ENCODE assay signal across 25 cellular contexts in genomic region chr6:144909753-144910280, GRCh38.
DNase-seq lines count a peak whose midpoint lies in the region; ATAC-seq and TF ChIP-seq lines count a peak whose summit lies in the region.
"Had no signal": no experiment of that assay in that cellular context is flagged by ENCODE, and none has a peak within 500 bp of the region (broad histone marks: within the 10 kb centered on the region; RNA-seq: fewer than 3 reads in every experiment).

No MANE protein-coding gene starts in this region.

- H3K4me3 Mint-ChIP-seq in endothelial cell (ENCODE audit: unreplicated experiment) = no peak overlapping the region
- H3K4me3 Mint-ChIP-seq: CD4-positive, alpha-beta memory T cell; HFFc6 had no signal

- no TSS peak for BruUV-seq in mammary epithelial cell (replicated peaks; lab: Mats Ljungman, UMichigan)

- H3K36me3 ChIP-seq in mammary epithelial cell (ENCODE audit: insufficient read depth, low read length) (no peaks in the 10 kb centered on the region), breast epithelium (no peaks in the 10 kb centered on the region)
- H3K36me3 ChIP-seq: BLaER1, SJCRH30 had no signal

- H3K9ac ChIP-seq in mammary epithelial cell (ENCODE audit: insufficient read depth, low read length) = no peak overlapping the region
- H3K9ac ChIP-seq: BLaER1 had no signal

- no peaks in the 10 kb centered on the region for H3K36me3 Mint-ChIP-seq in endothelial cell (ENCODE audit: low read depth, unreplicated experiment)
- H3K36me3 Mint-ChIP-seq: CD4-positive, alpha-beta memory T cell had no signal

- H3K27ac ChIP-seq in mammary epithelial cell (ENCODE audit: insufficient read depth, low read depth, low read length) (no peak overlapping the region), breast epithelium (no peak overlapping the region), foreskin keratinocyte (no peak overlapping the region)
- H3K27ac ChIP-seq: 22Rv1, BLaER1, SJCRH30 had no signal

- H3K27me3 Mint-ChIP-seq in endothelial cell (ENCODE audit: unreplicated experiment) = peaks cover 2% of the 10 kb centered on the region

- H3K27me3 ChIP-seq in mammary epithelial cell (ENCODE audit: insufficient read depth, low read length) (no peaks in the 10 kb centered on the region), breast epithelium (no peaks in the 10 kb centered on the region), foreskin keratinocyte (no peaks in the 10 kb centered on the region)
- H3K27me3 ChIP-seq: BLaER1, SJCRH30 had no signal

- intact Hi-C loops in mammary epithelial cell (cut with micrococcal nuclease) (no loop called here), breast epithelium (cut with DNase I; ENCODE audit: low total_unique reads) (no loop called here)

- dilution Hi-C loops in mammary epithelial cell (cut with HindIII; ENCODE audit: low sequenced_read_pairs) = no loop called here

- TF ChIP-seq POLR2A in breast epithelium (IDR thresholded peaks at IDR 0.05) = no peak

- H3K79me2 ChIP-seq in mammary epithelial cell (ENCODE audit: insufficient read depth, low read length) = no peaks in the 10 kb centered on the region

- WGBS in mammary epithelial cell (ENCODE audit: low coverage, missing lambda C conversion rate) = 94% methylated on average over 3 of the region's 3 CpGs

- CTCF ChIA-PET in mammary epithelial cell (lab: Charles Lee; ENCODE audit: low non-redundant PET) = no interaction called here

- no peaks in the 10 kb centered on the region for H3K4me1 ChIP-seq in mammary epithelial cell (ENCODE audit: insufficient read depth, low read length)
- H3K4me1 ChIP-seq in breast epithelium = no peaks in the 10 kb centered on the region
- H3K4me1 ChIP-seq in foreskin keratinocyte = no peaks in the 10 kb centered on the region
- H3K4me1 ChIP-seq: Caco-2, SJCRH30 had no signal

- ATAC-seq in foreskin keratinocyte (peak; percentile 35), GM18858 (IDR thresholded peaks at IDR 0.05; ENCODE audit: unreplicated experiment) (no peak)

- DNase-seq in mammary epithelial cell (peak; percentile 19), breast epithelium (ENCODE audit: low spot score in 2 of 2) (no peak), amniotic epithelial cell (ENCODE audit: low read depth) (peak; percentile 44), foreskin keratinocyte (peak; percentile 15 to 51), DMS53 (lab: John Stamatoyannopoulos, UW) (no peak), endothelial cell (ENCODE audit: low spot score) (no peak), GM20000 (ENCODE audit: low spot score) (no peak)
- DNase-seq: ACHN; Caco-2; CD4-positive, alpha-beta memory T cell; DMS 273 treated with DMSO at 0.1 percent for 48 hours; DND-41; GDM1; HFFc6; KG1; MV-4-11; NCI-H1105 treated with DMSO at 0.1 percent for 48 hours; NCI-H2081; NCI-H2171 treated with DMSO at 0.1 percent for 48 hours; NCI-H524 treated with DMSO at 0.1 percent for 48 hours; NCI-H82; SJCRH30 had no signal

- TF ChIP-seq CTCF in mammary epithelial cell (conservative IDR thresholded peaks at IDR 0.05 in 1 of 2, IDR thresholded peaks at IDR 0.05 in 1 of 2; ENCODE audit: extremely low read depth in 1 of 2, insufficient read depth in 1 of 2, low read depth in 1 of 2, low read length in 2 of 2) = no peak
- no peak for TF ChIP-seq CTCF in breast epithelium (IDR thresholded peaks at IDR 0.05)
- no peak for TF ChIP-seq CTCF in foreskin keratinocyte (conservative IDR thresholded peaks at IDR 0.05)
- no peak for TF ChIP-seq CTCF in endothelial cell (IDR thresholded peaks at IDR 0.05; ENCODE audit: unreplicated experiment)
- no peak for TF ChIP-seq CTCF in GM20000 (IDR thresholded peaks at IDR 0.05; ENCODE audit: extremely low read depth, missing control alignments)

- H3K4me3 ChIP-seq in mammary epithelial cell (replicated peaks in 1 of 3; ENCODE audit: insufficient read depth in 1 of 3, low read depth in 2 of 3, low read length in 3 of 3) (no peak overlapping the region), breast epithelium (no peak overlapping the region)
- H3K4me3 ChIP-seq: BLaER1, SJCRH30 had no signal

- no peak overlapping the region for H2AFZ ChIP-seq in mammary epithelial cell (ENCODE audit: low read depth, low read length)

- H3K27ac Mint-ChIP-seq in endothelial cell (ENCODE audit: unreplicated experiment) = no peak overlapping the region
- H3K27ac Mint-ChIP-seq: CD4-positive, alpha-beta memory T cell; HFFc6 had no signal

- no peaks in the 10 kb centered on the region for H3K4me1 Mint-ChIP-seq in endothelial cell (ENCODE audit: unreplicated experiment)

- in situ Hi-C loops in mammary epithelial cell (cut with MboI; ENCODE audit: low sequenced_read_pairs in 2 of 2) = no loop called here

- H3K9me3 ChIP-seq in mammary epithelial cell (replicated peaks; ENCODE audit: insufficient read depth, low read length) (no peaks in the 10 kb centered on the region), breast epithelium (no peaks in the 10 kb centered on the region)
- H3K9me3 ChIP-seq: BLaER1, Caco-2, SJCRH30 had no signal

- H4K20me1 ChIP-seq in mammary epithelial cell (ENCODE audit: insufficient read depth, low read length) = no peaks in the 10 kb centered on the region
- H4K20me1 ChIP-seq: BLaER1 had no signal

- H3K9me3 Mint-ChIP-seq in endothelial cell (ENCODE audit: unreplicated experiment) = no peaks in the 10 kb centered on the region
- H3K9me3 Mint-ChIP-seq: HFFc6 had no signal

- no peak overlapping the region for H3K4me2 ChIP-seq in mammary epithelial cell (ENCODE audit: insufficient read depth, low read depth, low read length)
- H3K4me2 ChIP-seq: BLaER1 had no signal

Comparison
In these comparisons a context has a peak if more than half of its experiments do, and no peak if none do; other contexts are left out.
1. DNase-seq: peak in mammary epithelial cell (single experiment), amniotic epithelial cell (single experiment) and foreskin keratinocyte (2 of 2); none in breast epithelium (0 of 2), DMS53 (single experiment), endothelial cell (single experiment) and GM20000 (single experiment).